Comparison of ENCODE assay signal across 8 cellular contexts in the genomic region with DNA sequence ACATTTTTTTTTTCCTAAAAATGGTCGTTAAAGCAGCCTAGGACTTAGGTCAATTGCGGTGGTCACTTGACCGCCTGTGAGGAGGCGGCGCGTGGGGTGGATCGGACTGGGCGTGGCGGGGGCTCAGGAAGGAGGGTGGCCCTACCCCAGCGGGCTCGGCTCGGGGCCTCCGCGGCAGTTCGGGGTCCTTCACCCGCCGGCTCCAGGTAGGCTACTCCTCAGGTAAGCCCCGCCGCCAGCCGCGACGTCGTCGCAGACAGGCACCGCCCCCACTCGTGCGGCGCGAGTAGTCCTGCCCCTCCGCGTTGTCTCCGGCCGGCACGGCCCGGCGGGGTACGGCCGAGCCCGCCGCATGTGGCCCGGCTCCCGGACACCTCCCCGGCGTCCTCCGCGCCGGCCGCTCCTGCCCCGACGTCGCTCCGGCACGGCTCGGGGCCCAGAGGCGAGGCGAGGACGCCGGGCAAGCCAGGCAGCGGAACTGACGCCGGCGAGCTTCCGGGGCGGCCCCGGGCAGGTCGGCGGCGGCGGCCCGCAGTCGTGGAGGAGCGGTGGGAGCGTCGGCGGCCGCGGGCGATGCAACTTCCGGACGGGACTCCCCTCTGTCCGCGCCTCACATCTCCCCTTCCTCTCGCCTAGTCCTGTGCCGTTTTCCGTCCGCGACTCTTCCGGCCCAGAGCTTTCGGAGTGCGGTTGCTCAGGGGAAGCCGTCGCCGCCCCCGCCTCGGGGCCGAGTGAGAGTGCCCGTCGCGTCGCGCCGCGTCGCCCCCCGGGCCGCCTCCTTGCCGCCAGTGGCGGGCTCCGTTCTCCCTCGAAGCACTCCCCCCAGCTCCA. TPM values are rescaled to one million over a fixed set of nuclear protein-coding genes. Genes with fewer than 3 reads are reported as not detected.
DNase-seq lines count a peak whose midpoint lies in the region; ATAC-seq and TF ChIP-seq lines count a peak whose summit lies in the region.

A gene (plus strand): TSS at position 513 of the 831 bp plus-strand sequence. CDS start 322 bp downstream, outside the sequence.

- H3F3A ChIP-seq in SK-N-SH (replicated peaks; ENCODE audit: insufficient read depth): peaks cover 17% of the 10 kb centered on the region

- peak; percentile 78 for TF ChIP-seq POLR2A in NB4 (IDR thresholded peaks at IDR 0.05; ENCODE audit: extremely low read depth, insufficient read length)

- POLR2A ChIA-PET in SK-N-SH (lab: Yijun Ruan, JAX): interaction anchor here (0.6 to 1.7 kb wide), 3 partner anchors 164 to 663 kb away, joined by 3 to 7 read pairs (median 4); no protein-coding TSS in a partner anchor

- no peaks in the 10 kb centered on the region for H3K27me3 Mint-ChIP-seq in activated naive CD4-positive, alpha-beta T cell treated with anti-CD3 and anti-CD28 coated beads, Interleukin-2, amount 10 ng/mL, durations not matched to agents 7 days and 5 days

- peak within 1 kb of the TSS; percentile 84 for H3K4me2 ChIP-seq in SK-N-SH

- peak within 1 kb of the TSS; percentile 98 for H3K27ac Mint-ChIP-seq in activated naive CD4-positive, alpha-beta T cell treated with anti-CD3 and anti-CD28 coated beads, Interleukin-2, amount 10 ng/mL, durations not matched to agents 7 days and 5 days

- TF ChIP-seq EP300 in SK-N-SH (IDR thresholded peaks at IDR 0.05; ENCODE audit: borderline replicate concordance in 1 of 2, low read depth in 1 of 2, low read length in 1 of 2): no peak; a peak in 1 of 4 replicates

- H4K20me1 ChIP-seq in SK-N-SH (ENCODE audit: insufficient read depth): no peaks in the 10 kb centered on the region

- no peaks in the 10 kb centered on the region for H3K9me3 Mint-ChIP-seq in activated naive CD4-positive, alpha-beta T cell treated with anti-CD3 and anti-CD28 coated beads, Interleukin-2, amount 10 ng/mL, durations not matched to agents 7 days and 5 days

- H3K4me1 Mint-ChIP-seq in activated naive CD4-positive, alpha-beta T cell treated with anti-CD3 and anti-CD28 coated beads, Interleukin-2, amount 10 ng/mL, durations not matched to agents 7 days and 5 days: peaks cover 34% of the 10 kb centered on the region

- H3K36me3 Mint-ChIP-seq in activated naive CD4-positive, alpha-beta T cell treated with anti-CD3 and anti-CD28 coated beads, Interleukin-2, amount 10 ng/mL, durations not matched to agents 7 days and 5 days: peaks cover 1% of the 10 kb centered on the region

- CTCF ChIA-PET in SK-N-SH (lab: Yijun Ruan, JAX): interaction anchor here (0.7 to 1.6 kb wide), 5 partner anchors 47 to 204 kb away, joined by 3 to 5 read pairs (median 3); a partner anchor contains a TSS
- CTCF ChIA-PET in activated naive CD4-positive, alpha-beta T cell treated with anti-CD3 and anti-CD28 coated beads, Interleukin-2, amount 10 ng/mL, durations not matched to agents 7 days and 5 days (lab: Charles Lee): interaction anchor here (0.6 to 2.0 kb wide), 4 partner anchors 25 to 159 kb away, joined by 3 to 9 read pairs (median 4); a partner anchor contains a TSS

- H3K27ac ChIP-seq in SK-N-SH (ENCODE audit: low read depth in 2 of 2, low read length in 1 of 2) (peak within 1 kb of the TSS; percentile 84 to 93), substantia nigra (ENCODE audit: low read depth, low read length, poor library complexity, severe bottlenecking) (peak within 1 kb of the TSS; percentile 96)

- H2AFZ ChIP-seq in SK-N-SH (ENCODE audit: low read depth): peak within 1 kb of the TSS; percentile 85

- no peaks in the 10 kb centered on the region for H3K9me3 ChIP-seq in SK-N-SH

- no peak for TF ChIP-seq CTCF in NB4 (IDR thresholded peaks at IDR 0.05; ENCODE audit: low read depth, low read length)
- TF ChIP-seq CTCF in SK-N-SH (IDR thresholded peaks at IDR 0.05): no peak

- ATAC-seq in HG02571 (IDR thresholded peaks at IDR 0.05; ENCODE audit: unreplicated experiment): peak; percentile 79

- peaks cover 15 to 23% of the 10 kb centered on the region in 2 experiments; a peak in 3 of 4 replicates for H3K4me1 ChIP-seq in SK-N-SH (ENCODE audit: control insufficient read depth in 1 of 2, insufficient read depth in 2 of 2, low read depth in 1 of 2, low read length in 1 of 2)

- no peaks in the 10 kb centered on the region for H3K9me2 ChIP-seq in SK-N-SH

- WGBS in SK-N-SH (ENCODE audit: low lambda C conversion rate): 0% methylated on average over 15 of the region's 110 CpGs

- DNase-seq in GM04504 (ENCODE audit: low read depth) (peak; percentile 46), NB4 (ENCODE audit: low read depth) (peak; percentile 96), SK-N-SH (peak; percentile 95), globus pallidus (ENCODE audit: low spot score) (peak; percentile 79), nucleus accumbens (lab: John Stamatoyannopoulos, UW) (peak in 55 of 56 donors; percentile 24 to 86 (median 76)), substantia nigra (lab: John Stamatoyannopoulos, UW) (peak; percentile 13 to 96 (median 74))
- DNase-seq in activated naive CD4-positive, alpha-beta T cell treated with anti-CD3 and anti-CD28 coated beads, Interleukin-2, amount 10 ng/mL, durations not matched to agents 7 days and 5 days: peak; percentile 91

- H3K9ac ChIP-seq in SK-N-SH: peak within 1 kb of the TSS; percentile 91

- peak within 1 kb of the TSS; percentile 98 for H3K4me3 ChIP-seq in NB4 (ENCODE audit: low read depth, low read length)
- peak within 1 kb of the TSS; percentile 85 to 95 for H3K4me3 ChIP-seq in SK-N-SH (ENCODE audit: low read depth in 2 of 2, low read length in 1 of 2)

- no peak for TF ChIP-seq RAD21 in SK-N-SH (IDR thresholded peaks at IDR 0.05; ENCODE audit: low read length)

- H3K4me3 Mint-ChIP-seq in activated naive CD4-positive, alpha-beta T cell treated with anti-CD3 and anti-CD28 coated beads, Interleukin-2, amount 10 ng/mL, durations not matched to agents 7 days and 5 days: peak within 1 kb of the TSS; percentile 90

- H3K27me3 ChIP-seq in SK-N-SH (ENCODE audit: insufficient read depth): no peaks in the 10 kb centered on the region

- H3K79me2 ChIP-seq in SK-N-SH (ENCODE audit: insufficient read depth): peaks cover 53% of the 10 kb centered on the region

- H3K36me3 ChIP-seq in SK-N-SH (replicated peaks in 1 of 2; ENCODE audit: control insufficient read depth in 1 of 2, insufficient read depth in 2 of 2, low read length in 1 of 2): peaks cover 0 to 6% of the 10 kb centered on the region in 2 experiments

TF ChIP-seq in SK-N-SH, 30 proteins besides CTCF, POLR2A, EP300 and RAD21 (continues in another document):
- TF ChIP-seq YY1 (IDR thresholded peaks at IDR 0.05; ENCODE audit: low read depth) (peak; percentile 28; the same call in 1 of the 2 replicates), CHD2 (IDR thresholded peaks at IDR 0.05; ENCODE audit: low read length, partially characterized antibody) (no peak), FOSL2 (IDR thresholded peaks at IDR 0.05; ENCODE audit: borderline replicate concordance, low read depth) (peak; percentile 2; the same call in 1 of the 2 replicates), FOXM1 (IDR thresholded peaks at IDR 0.05; ENCODE audit: low read depth) (no peak), GABPA (IDR thresholded peaks at IDR 0.05; ENCODE audit: low read depth) (peak; percentile 88)
- TF ChIP-seq, protein P1, sequence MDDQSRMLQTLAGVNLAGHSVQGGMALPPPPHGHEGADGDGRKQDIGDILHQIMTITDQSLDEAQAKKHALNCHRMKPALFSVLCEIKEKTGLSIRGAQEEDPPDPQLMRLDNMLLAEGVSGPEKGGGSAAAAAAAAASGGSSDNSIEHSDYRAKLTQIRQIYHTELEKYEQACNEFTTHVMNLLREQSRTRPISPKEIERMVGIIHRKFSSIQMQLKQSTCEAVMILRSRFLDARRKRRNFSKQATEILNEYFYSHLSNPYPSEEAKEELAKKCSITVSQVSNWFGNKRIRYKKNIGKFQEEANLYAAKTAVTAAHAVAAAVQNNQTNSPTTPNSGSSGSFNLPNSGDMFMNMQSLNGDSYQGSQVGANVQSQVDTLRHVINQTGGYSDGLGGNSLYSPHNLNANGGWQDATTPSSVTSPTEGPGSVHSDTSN (IDR thresholded peaks at IDR 0.05): no peak; the same call in 1 of the 2 replicates
- TF ChIP-seq, protein P2, sequence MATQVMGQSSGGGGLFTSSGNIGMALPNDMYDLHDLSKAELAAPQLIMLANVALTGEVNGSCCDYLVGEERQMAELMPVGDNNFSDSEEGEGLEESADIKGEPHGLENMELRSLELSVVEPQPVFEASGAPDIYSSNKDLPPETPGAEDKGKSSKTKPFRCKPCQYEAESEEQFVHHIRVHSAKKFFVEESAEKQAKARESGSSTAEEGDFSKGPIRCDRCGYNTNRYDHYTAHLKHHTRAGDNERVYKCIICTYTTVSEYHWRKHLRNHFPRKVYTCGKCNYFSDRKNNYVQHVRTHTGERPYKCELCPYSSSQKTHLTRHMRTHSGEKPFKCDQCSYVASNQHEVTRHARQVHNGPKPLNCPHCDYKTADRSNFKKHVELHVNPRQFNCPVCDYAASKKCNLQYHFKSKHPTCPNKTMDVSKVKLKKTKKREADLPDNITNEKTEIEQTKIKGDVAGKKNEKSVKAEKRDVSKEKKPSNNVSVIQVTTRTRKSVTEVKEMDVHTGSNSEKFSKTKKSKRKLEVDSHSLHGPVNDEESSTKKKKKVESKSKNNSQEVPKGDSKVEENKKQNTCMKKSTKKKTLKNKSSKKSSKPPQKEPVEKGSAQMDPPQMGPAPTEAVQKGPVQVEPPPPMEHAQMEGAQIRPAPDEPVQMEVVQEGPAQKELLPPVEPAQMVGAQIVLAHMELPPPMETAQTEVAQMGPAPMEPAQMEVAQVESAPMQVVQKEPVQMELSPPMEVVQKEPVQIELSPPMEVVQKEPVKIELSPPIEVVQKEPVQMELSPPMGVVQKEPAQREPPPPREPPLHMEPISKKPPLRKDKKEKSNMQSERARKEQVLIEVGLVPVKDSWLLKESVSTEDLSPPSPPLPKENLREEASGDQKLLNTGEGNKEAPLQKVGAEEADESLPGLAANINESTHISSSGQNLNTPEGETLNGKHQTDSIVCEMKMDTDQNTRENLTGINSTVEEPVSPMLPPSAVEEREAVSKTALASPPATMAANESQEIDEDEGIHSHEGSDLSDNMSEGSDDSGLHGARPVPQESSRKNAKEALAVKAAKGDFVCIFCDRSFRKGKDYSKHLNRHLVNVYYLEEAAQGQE (IDR thresholded peaks at IDR 0.05; ENCODE audit: low read depth, low read length): 0 out of 2 replicates have a peak, but pooled peaks have one; percentile 64
- TF ChIP-seq, protein P3, sequence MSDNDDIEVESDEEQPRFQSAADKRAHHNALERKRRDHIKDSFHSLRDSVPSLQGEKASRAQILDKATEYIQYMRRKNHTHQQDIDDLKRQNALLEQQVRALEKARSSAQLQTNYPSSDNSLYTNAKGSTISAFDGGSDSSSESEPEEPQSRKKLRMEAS (IDR thresholded peaks at IDR 0.05; ENCODE audit: low read depth): peak; percentile 67

RNA-seq across cellular contexts. Expression of the gene that starts here (rescaled TPM):
- polyA plus RNA-seq in SK-N-SH (2012; rRNA removed): 6.7 and 7.7 TPM in 2 replicates
- 6.9 and 7.4 TPM in 2 replicates for polyA plus RNA-seq in SK-N-SH (2012; cell fraction: cytosol; rRNA removed)
- 12.5 and 18.8 TPM in 2 replicates for polyA plus RNA-seq in SK-N-SH (2012; cell fraction: nucleus; rRNA removed)

Comparison
In these comparisons a context has a peak if more than half of its experiments do, and no peak if none do; other contexts are left out.
1. Peak in every context shown above with its lines: DNase-seq, ATAC-seq, H3K4me3 ChIP-seq and H3K27ac ChIP-seq.
2. DNase-seq: peak in every context shown above with its lines; median percentile 96 in NB4; 95 in SK-N-SH; 91 in activated naive CD4-positive, alpha-beta T cell treated with anti-CD3 and anti-CD28 coated beads, Interleukin-2, amount 10 ng/mL, durations not matched to agents 7 days and 5 days; 79 in globus pallidus; 76 in nucleus accumbens; 74 in substantia nigra; 46 in GM04504.